8 cellular contexts compared by ENCODE assay signal in the genomic region with DNA sequence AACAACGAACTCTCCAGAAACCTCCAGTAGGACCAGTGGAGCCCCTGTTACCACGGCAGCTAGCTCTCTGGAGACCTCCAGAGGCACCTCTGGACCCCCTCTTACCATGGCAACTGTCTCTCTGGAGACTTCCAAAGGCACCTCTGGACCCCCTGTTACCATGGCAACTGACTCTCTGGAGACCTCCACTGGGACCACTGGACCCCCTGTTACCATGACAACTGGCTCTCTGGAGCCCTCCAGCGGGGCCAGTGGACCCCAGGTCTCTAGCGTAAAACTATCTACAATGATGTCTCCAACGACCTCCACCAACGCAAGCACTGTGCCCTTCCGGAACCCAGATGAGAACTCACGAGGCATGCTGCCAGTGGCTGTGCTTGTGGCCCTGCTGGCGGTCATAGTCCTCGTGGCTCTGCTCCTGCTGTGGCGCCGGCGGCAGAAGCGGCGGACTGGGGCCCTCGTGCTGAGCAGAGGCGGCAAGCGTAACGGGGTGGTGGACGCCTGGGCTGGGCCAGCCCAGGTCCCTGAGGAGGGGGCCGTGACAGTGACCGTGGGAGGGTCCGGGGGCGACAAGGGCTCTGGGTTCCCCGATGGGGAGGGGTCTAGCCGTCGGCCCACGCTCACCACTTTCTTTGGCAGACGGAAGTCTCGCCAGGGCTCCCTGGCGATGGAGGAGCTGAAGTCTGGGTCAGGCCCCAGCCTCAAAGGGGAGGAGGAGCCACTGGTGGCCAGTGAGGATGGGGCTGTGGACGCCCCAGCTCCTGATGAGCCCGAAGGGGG. TPM values are rescaled to one million over a fixed set of nuclear protein-coding genes. Genes with fewer than 3 reads are reported as not detected.
A peak's percentile ranks its signal among the peaks of the same experiment; 100 is the strongest.
DNase-seq lines count a peak whose midpoint lies in the region; ATAC-seq and TF ChIP-seq lines count a peak whose summit lies in the region.

No MANE protein-coding gene starts in this region.

- H3K4me3 Mint-ChIP-seq in osteocyte (ENCODE audit: unreplicated experiment) = no peak overlapping the region

- H3K4me3 ChIP-seq in right atrium auricular region = peak overlapping the region in 1 of 2 donors; percentile 29

- H3K4me1 Mint-ChIP-seq in osteocyte (ENCODE audit: unreplicated experiment) = peaks cover 7% of the 10 kb centered on the region

- ATAC-seq in Right ventricle myocardium inferior (peak; percentile 17), HG03520 (IDR thresholded peaks at IDR 0.05; ENCODE audit: unreplicated experiment) (no peak), HG03457 (IDR thresholded peaks at IDR 0.05; ENCODE audit: unreplicated experiment) (no peak)

- H3K27ac ChIP-seq in right atrium auricular region = no peak overlapping the region

- H3K27ac Mint-ChIP-seq in osteocyte (ENCODE audit: unreplicated experiment) = no peak overlapping the region

- H3K27me3 ChIP-seq in right atrium auricular region = no peaks in the 10 kb centered on the region

- DNase-seq in Right ventricle myocardium inferior (ENCODE audit: missing footprints) = peak; percentile 75
- DNase-seq in right atrium auricular region (ENCODE audit: low spot score) = no peak
- DNase-seq in activated T-helper 9 cell treated with anti-CD3 and anti-CD28 coated beads, Interleukin-2, amount 50 U/mL, for 16 hours (ENCODE audit: low read depth) = peak; percentile 25
- peak; percentile 25 for DNase-seq in mucosa of gallbladder (ENCODE audit: low spot score)
- no peak for DNase-seq in GM19238 (ENCODE audit: insufficient read length, low spot score)
- DNase-seq in osteocyte (ENCODE audit: extremely low spot score, unreplicated experiment) = no peak

- intact Hi-C loops in Right ventricle myocardium inferior (cut with DNase I) = no loop called here

- peaks cover 0 to 16% of the 10 kb centered on the region in 2 donors for H3K4me1 ChIP-seq in right atrium auricular region

- H3K9me3 Mint-ChIP-seq in osteocyte (ENCODE audit: unreplicated experiment) = no peaks in the 10 kb centered on the region

- H3K9me3 ChIP-seq in right atrium auricular region = no peaks in the 10 kb centered on the region

- no peaks in the 10 kb centered on the region for H3K36me3 ChIP-seq in right atrium auricular region

- H3K36me3 Mint-ChIP-seq in osteocyte (ENCODE audit: unreplicated experiment) = no peaks in the 10 kb centered on the region

- peaks cover 4% of the 10 kb centered on the region for H3K27me3 Mint-ChIP-seq in osteocyte (ENCODE audit: unreplicated experiment)

- TF ChIP-seq CTCF in right atrium auricular region (IDR thresholded peaks at IDR 0.05) (no peak), osteocyte (IDR thresholded peaks at IDR 0.05) (no peak)

RNA-seq across cellular contexts. Expression of a gene that starts 1.3 kb away (rescaled TPM):
- total RNA-seq in Right ventricle myocardium inferior = 1.3 TPM
- total RNA-seq in right atrium auricular region = 1 to 10 TPM; 3.7 to 4.5 TPM
- 9.0 TPM for total RNA-seq in mucosa of gallbladder
- not detected in 2 replicates for total RNA-seq in osteocyte

RNA-seq across cellular contexts. Expression of a gene that starts 14.7 kb away (rescaled TPM):
- total RNA-seq in Right ventricle myocardium inferior (29.2 TPM), right atrium auricular region (10 to 100 TPM; 18.3 to 38.2 TPM), mucosa of gallbladder (17.2 TPM), osteocyte (23.5 and 30.1 TPM in 2 replicates)

Comparison
In these comparisons a context has a peak if more than half of its experiments do, and no peak if none do; other contexts are left out.
1. DNase-seq: peak in Right ventricle myocardium inferior (single experiment), activated T-helper 9 cell treated with anti-CD3 and anti-CD28 coated beads, Interleukin-2, amount 50 U/mL, for 16 hours (single experiment) and mucosa of gallbladder (single experiment); none in right atrium auricular region (single experiment), GM19238 (single experiment) and osteocyte (single experiment).